In genomic region chr11:113774174-113774503, GRCh38 we compare ENCODE assay signal across 1 cellular context.
TF ChIP-seq lines count a peak whose summit lies in the region.

No MANE protein-coding gene starts in this region.

TF ChIP-seq in HCT116, 20 proteins besides CTCF, POLR2A, EP300 and RAD21 (continued from another document):
- no peak for TF ChIP-seq REST (IDR thresholded peaks at IDR 0.05; ENCODE audit: low read depth)
- no peak for TF ChIP-seq MAX (IDR thresholded peaks at IDR 0.05)
- no peak for TF ChIP-seq EGR1 (IDR thresholded peaks at IDR 0.05; ENCODE audit: low read depth)
